Comparison of ENCODE assay signal across 13 cellular contexts in the genomic region with DNA sequence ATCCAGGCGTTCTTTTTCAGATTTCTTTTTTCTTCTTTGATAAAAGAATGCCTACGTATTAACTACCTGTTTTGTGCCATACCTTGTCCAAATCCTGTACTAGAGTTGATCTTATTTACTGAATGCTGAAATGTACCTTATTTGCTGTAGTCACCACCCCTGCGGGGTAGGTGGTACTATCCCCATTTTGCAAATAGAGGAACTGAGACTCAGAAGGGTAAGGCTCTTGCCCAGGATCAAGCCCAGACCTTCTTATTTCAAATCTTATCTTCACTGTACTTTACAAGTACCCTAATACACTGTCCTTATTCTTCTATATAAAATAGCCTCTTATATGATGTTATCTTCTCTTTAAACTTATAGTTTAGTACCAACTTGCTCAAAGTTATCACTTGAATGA.
A peak's percentile ranks its signal among the peaks of the same experiment; 100 is the strongest.
DNase-seq lines count a peak whose midpoint lies in the region; ATAC-seq and TF ChIP-seq lines count a peak whose summit lies in the region.
"Had no signal": no experiment of that assay in that cellular context is flagged by ENCODE, and none has a peak within 500 bp of the region (broad histone marks: within the 10 kb centered on the region; RNA-seq: fewer than 3 reads in every experiment).

No MANE protein-coding gene starts in this region.

- H3K36me3 ChIP-seq in HUES48 (ENCODE audit: control insufficient read depth, insufficient read depth, low read length) (no peaks in the 10 kb centered on the region), HAP-1 (replicated peaks) (no peaks in the 10 kb centered on the region)
- H3K36me3 ChIP-seq: thoracic aorta had no signal

- no peak overlapping the region for H3K4me3 Mint-ChIP-seq in activated naive CD8-positive, alpha-beta T cell treated with anti-CD3 and anti-CD28 coated beads, Interleukin-2, amount 50 U/mL, for 24 hours
- H3K4me3 Mint-ChIP-seq in activated naive CD8-positive, alpha-beta T cell treated with anti-CD3 and anti-CD28 coated beads for 36 hours = no peak overlapping the region
- H3K4me3 Mint-ChIP-seq: activated T-cell treated with anti-CD3 and anti-CD28 coated beads, Interleukin-2, amount 50 U/mL, for 24 hours; T-helper 2 cell treated with Interferon-gamma antibody and Interleukin-4, amounts not matched to agents 5 μg/mL and 100 μg/mL, for 36 hours had no signal

- H3K27ac ChIP-seq in HUES48 (ENCODE audit: low read depth, low read length) (peak overlapping the region; percentile 14), foreskin keratinocyte (no peak overlapping the region)
- H3K27ac ChIP-seq: A549, thoracic aorta had no signal

- H3K36me3 Mint-ChIP-seq in activated naive CD8-positive, alpha-beta T cell treated with anti-CD3 and anti-CD28 coated beads, Interleukin-2, amount 50 U/mL, for 24 hours (ENCODE audit: low read depth) = peaks cover 6% of the 10 kb centered on the region
- peaks cover 9% of the 10 kb centered on the region for H3K36me3 Mint-ChIP-seq in activated naive CD8-positive, alpha-beta T cell treated with anti-CD3 and anti-CD28 coated beads for 36 hours

- no peak overlapping the region for H3K27ac Mint-ChIP-seq in activated naive CD8-positive, alpha-beta T cell treated with anti-CD3 and anti-CD28 coated beads, Interleukin-2, amount 50 U/mL, for 24 hours
- H3K27ac Mint-ChIP-seq in activated naive CD8-positive, alpha-beta T cell treated with anti-CD3 and anti-CD28 coated beads for 36 hours = no peak overlapping the region
- H3K27ac Mint-ChIP-seq: T-helper 2 cell treated with Interferon-gamma antibody and Interleukin-4, amounts not matched to agents 5 μg/mL and 100 μg/mL, for 36 hours had no signal

- H3K4me3 ChIP-seq in HUES48 (ENCODE audit: low read depth, low read length) (no peak overlapping the region), HAP-1 (no peak overlapping the region)
- H3K4me3 ChIP-seq: A549, thoracic aorta had no signal

- ATAC-seq in activated naive CD8-positive, alpha-beta T cell treated with anti-CD3 and anti-CD28 coated beads, Interleukin-2, amount 50 U/mL, for 24 hours = peak; percentile 38
- peak; percentile 67 for ATAC-seq in HG02763 (IDR thresholded peaks at IDR 0.05; ENCODE audit: unreplicated experiment)
- ATAC-seq in foreskin keratinocyte = no peak
- ATAC-seq in Right ventricle myocardium superior (ENCODE audit: poor library complexity) = no peak
- ATAC-seq: A549 had no signal

- intact Hi-C loops in Right ventricle myocardium superior (cut with DNase I) = no loop called here

- DNase-seq in activated naive CD8-positive, alpha-beta T cell treated with anti-CD3 and anti-CD28 coated beads, Interleukin-2, amount 50 U/mL, for 24 hours = no peak
- no peak for DNase-seq in activated naive CD8-positive, alpha-beta T cell treated with anti-CD3 and anti-CD28 coated beads for 36 hours
- DNase-seq in foreskin keratinocyte = no peak
- DNase-seq in Right ventricle myocardium superior = no peak
- no peak for DNase-seq in stimulated activated CD4-positive, alpha-beta T cell treated with anti-CD3 and anti-CD28 coated beads, Interleukin-1b, Interleukin-23, amount 100 ng/mL, for 48 hours
- DNase-seq in HAP-1 (ENCODE audit: low spot score in 2 of 2) = no peak
- DNase-seq: activated T-cell treated with anti-CD3 and anti-CD28 coated beads, Interleukin-2, amount 50 U/mL, for 24 hours; NCI-H2171 had no signal

- no peaks in the 10 kb centered on the region for H3K9me3 ChIP-seq in HUES48 (ENCODE audit: control insufficient read depth, insufficient read depth, low read length)
- H3K9me3 ChIP-seq in HAP-1 = no peaks in the 10 kb centered on the region
- H3K9me3 ChIP-seq: A549, thoracic aorta had no signal

- in situ Hi-C loops in HAP-1 (cut with MboI; ENCODE audit: low sequenced_read_pairs) = no loop called here

- no peak overlapping the region for H3K9ac ChIP-seq in HUES48 (ENCODE audit: low read depth, low read length)

- H3K9me3 Mint-ChIP-seq in activated naive CD8-positive, alpha-beta T cell treated with anti-CD3 and anti-CD28 coated beads, Interleukin-2, amount 50 U/mL, for 24 hours = no peaks in the 10 kb centered on the region
- H3K9me3 Mint-ChIP-seq in activated naive CD8-positive, alpha-beta T cell treated with anti-CD3 and anti-CD28 coated beads for 36 hours = no peaks in the 10 kb centered on the region
- H3K9me3 Mint-ChIP-seq: activated T-cell treated with anti-CD3 and anti-CD28 coated beads, Interleukin-2, amount 50 U/mL, for 24 hours; T-helper 2 cell treated with Interferon-gamma antibody and Interleukin-4, amounts not matched to agents 5 μg/mL and 100 μg/mL, for 36 hours had no signal

- H3K4me1 Mint-ChIP-seq in activated naive CD8-positive, alpha-beta T cell treated with anti-CD3 and anti-CD28 coated beads, Interleukin-2, amount 50 U/mL, for 24 hours = peaks cover 47% of the 10 kb centered on the region
- H3K4me1 Mint-ChIP-seq in activated naive CD8-positive, alpha-beta T cell treated with anti-CD3 and anti-CD28 coated beads for 36 hours = peaks cover 24% of the 10 kb centered on the region

- H3K4me1 ChIP-seq in HUES48 (ENCODE audit: control insufficient read depth, insufficient read depth, low read length) (peaks cover 44% of the 10 kb centered on the region), foreskin keratinocyte (no peaks in the 10 kb centered on the region), HAP-1 (no peaks in the 10 kb centered on the region)

- H3K27me3 ChIP-seq in HUES48 (ENCODE audit: control insufficient read depth, insufficient read depth, low read length) (no peaks in the 10 kb centered on the region), foreskin keratinocyte (no peaks in the 10 kb centered on the region), HAP-1 (ENCODE audit: low read depth) (no peaks in the 10 kb centered on the region)

- TF ChIP-seq CTCF in foreskin keratinocyte (conservative IDR thresholded peaks at IDR 0.05) = no peak

- no peaks in the 10 kb centered on the region for H3K27me3 Mint-ChIP-seq in activated naive CD8-positive, alpha-beta T cell treated with anti-CD3 and anti-CD28 coated beads, Interleukin-2, amount 50 U/mL, for 24 hours
- no peaks in the 10 kb centered on the region for H3K27me3 Mint-ChIP-seq in activated naive CD8-positive, alpha-beta T cell treated with anti-CD3 and anti-CD28 coated beads for 36 hours
- H3K27me3 Mint-ChIP-seq: activated T-cell treated with anti-CD3 and anti-CD28 coated beads, Interleukin-2, amount 50 U/mL, for 24 hours had no signal

Comparison
In these comparisons a context has a peak if more than half of its experiments do, and no peak if none do; other contexts are left out.
1. ATAC-seq: peak in activated naive CD8-positive, alpha-beta T cell treated with anti-CD3 and anti-CD28 coated beads, Interleukin-2, amount 50 U/mL, for 24 hours (single experiment) and HG02763 (single experiment); none in foreskin keratinocyte (single experiment) and Right ventricle myocardium superior (single experiment).